ENCODE assay signal across 8 cellular contexts in genomic region chr9:5630038-5630507, GRCh38. TPM values are rescaled to one million over a fixed set of nuclear protein-coding genes. Genes with fewer than 3 reads are reported as not detected.
DNase-seq lines count a peak whose midpoint lies in the region; ATAC-seq and TF ChIP-seq lines count a peak whose summit lies in the region.

No MANE protein-coding gene starts in this region.

- peaks cover 2% of the 10 kb centered on the region for H3K9me3 Mint-ChIP-seq in activated CD4-positive, alpha-beta T cell treated with anti-CD3 and anti-CD28 coated beads, Interleukin-2, amount 10 ng/mL, durations not matched to agents 7 days and 5 days

- H3K27ac Mint-ChIP-seq in activated CD4-positive, alpha-beta T cell treated with anti-CD3 and anti-CD28 coated beads, Interleukin-2, amount 10 ng/mL, durations not matched to agents 7 days and 5 days, result peak overlapping the region; percentile 95

- in situ Hi-C loops in brain microvascular endothelial cell (cut with HindIII; ENCODE audit: low pct_ligation_motif_present, low sequenced_read_pairs), result no loop called here

- DNase-seq in activated CD4-positive, alpha-beta T cell treated with anti-CD3 and anti-CD28 coated beads, Interleukin-2, amount 10 ng/mL, durations not matched to agents 7 days and 5 days, result no peak
- DNase-seq in activated CD4-positive, alpha-beta T cell treated with anti-CD3 and anti-CD28 coated beads for 48 hours, result no peak
- DNase-seq in NCI-H446 (lab: John Stamatoyannopoulos, UW) (peak; percentile 48 to 51), brain microvascular endothelial cell (peak; percentile 28), kidney tubule cell (ENCODE audit: low spot score) (peak; percentile 48)
- no peak for DNase-seq in activated CD8-positive, alpha-beta memory T cell treated with anti-CD3 and anti-CD28 coated beads for 24 hours

- H3K27me3 Mint-ChIP-seq in activated CD4-positive, alpha-beta T cell treated with anti-CD3 and anti-CD28 coated beads, Interleukin-2, amount 10 ng/mL, durations not matched to agents 7 days and 5 days, result no peaks in the 10 kb centered on the region

- no peak for ATAC-seq in HG02884 (IDR thresholded peaks at IDR 0.05; ENCODE audit: unreplicated experiment)

- peaks cover 29% of the 10 kb centered on the region for H3K36me3 Mint-ChIP-seq in activated CD4-positive, alpha-beta T cell treated with anti-CD3 and anti-CD28 coated beads, Interleukin-2, amount 10 ng/mL, durations not matched to agents 7 days and 5 days (ENCODE audit: low read depth)

- H3K4me3 Mint-ChIP-seq in activated CD4-positive, alpha-beta T cell treated with anti-CD3 and anti-CD28 coated beads, Interleukin-2, amount 10 ng/mL, durations not matched to agents 7 days and 5 days, result peak overlapping the region; percentile 99

- no peak for TF ChIP-seq CTCF in brain microvascular endothelial cell (IDR thresholded peaks at IDR 0.05; ENCODE audit: low read depth, low read length, missing control alignments)

- POLR2A ChIA-PET in activated CD4-positive, alpha-beta T cell treated with anti-CD3 and anti-CD28 coated beads, Interleukin-2, amount 10 ng/mL, durations not matched to agents 7 days and 5 days (lab: Charles Lee), result no interaction called here

- H3K27ac ChIP-seq in brain microvascular endothelial cell (peak overlapping the region; percentile 75), temporal lobe (ENCODE audit: low read depth, low read length) (peak overlapping the region; percentile 85)

- H3K4me3 ChIP-seq in brain microvascular endothelial cell (ENCODE audit: low read depth, low read length), result peak overlapping the region; percentile 88

- CTCF ChIA-PET in activated CD4-positive, alpha-beta T cell treated with anti-CD3 and anti-CD28 coated beads, Interleukin-2, amount 10 ng/mL, durations not matched to agents 7 days and 5 days (lab: Charles Lee), result no interaction called here

- no peaks in the 10 kb centered on the region for H3K27me3 ChIP-seq in brain microvascular endothelial cell (replicated peaks)

- H3K36me3 ChIP-seq in brain microvascular endothelial cell (replicated peaks), result no peaks in the 10 kb centered on the region

- H3K4me1 Mint-ChIP-seq in activated CD4-positive, alpha-beta T cell treated with anti-CD3 and anti-CD28 coated beads, Interleukin-2, amount 10 ng/mL, durations not matched to agents 7 days and 5 days, result peaks cover 53% of the 10 kb centered on the region

RNA-seq across cellular contexts. Expression of gene RIC1, which starts 1.2 kb away (rescaled TPM):
- 10 to 100 TPM; 17.7 to 20.2 TPM for total RNA-seq in activated CD4-positive, alpha-beta T cell treated with anti-CD3 and anti-CD28 coated beads, Interleukin-2, amount 10 ng/mL, durations not matched to agents 7 days and 5 days
- total RNA-seq in temporal lobe, result 22.9 TPM

Comparison
In these comparisons a context has a peak if more than half of its experiments do, and no peak if none do; other contexts are left out.
1. DNase-seq: peak in NCI-H446 (2 of 2), brain microvascular endothelial cell (single experiment) and kidney tubule cell (single experiment); none in activated CD4-positive, alpha-beta T cell treated with anti-CD3 and anti-CD28 coated beads, Interleukin-2, amount 10 ng/mL, durations not matched to agents 7 days and 5 days (single experiment), activated CD4-positive, alpha-beta T cell treated with anti-CD3 and anti-CD28 coated beads for 48 hours (single experiment) and activated CD8-positive, alpha-beta memory T cell treated with anti-CD3 and anti-CD28 coated beads for 24 hours (single experiment).